17 cellular contexts compared by ENCODE assay signal in the genomic region with DNA sequence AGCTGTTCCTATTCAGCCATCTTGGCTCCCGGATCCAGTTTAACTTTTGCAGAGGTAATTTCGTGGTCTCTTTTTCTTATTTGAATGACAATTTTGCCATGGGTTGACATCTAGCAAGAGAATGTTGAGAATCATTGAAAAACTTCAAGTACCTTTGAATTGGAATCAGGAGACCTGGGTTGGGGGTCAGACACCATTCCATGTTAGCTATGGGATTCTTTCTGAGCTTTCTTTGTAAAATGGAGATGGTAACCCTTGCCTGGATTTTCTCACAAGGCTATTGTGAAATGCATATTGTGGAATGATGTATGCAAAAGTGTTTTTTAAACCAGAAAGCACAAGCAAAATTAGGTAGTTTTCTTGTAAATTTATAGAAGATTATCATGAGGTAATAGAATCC.
"Had no signal": no experiment of that assay in that cellular context is flagged by ENCODE, and none has a peak within 500 bp of the region (broad histone marks: within the 10 kb centered on the region; RNA-seq: fewer than 3 reads in every experiment).

No MANE protein-coding gene starts in this region.

- H3K9me3 ChIP-seq: mucosa of descending colon, psoas muscle, right lobe of liver had no signal

- H3K27ac ChIP-seq: foreskin keratinocyte, psoas muscle, right lobe of liver, upper lobe of left lung had no signal

- H3K4me1 ChIP-seq: foreskin keratinocyte, psoas muscle, right lobe of liver, upper lobe of left lung had no signal

- H3K36me3 Mint-ChIP-seq: naive thymus-derived CD4-positive, alpha-beta T cell had no signal

- ATAC-seq: activated T-helper 17 cell treated with anti-CD3 and anti-CD28 coated beads, Interleukin-2, amount 50 U/mL, for 72 hours; foreskin keratinocyte; left lobe of liver; mucosa of descending colon; naive thymus-derived CD4-positive, alpha-beta T cell; psoas muscle; right lobe of liver; stimulated activated naive CD8-positive, alpha-beta T cell treated with anti-CD3 and anti-CD28 coated beads, Interleukin-15, amount 100 ng/mL, for 72 hours had no signal

- H3K27me3 ChIP-seq: foreskin keratinocyte, right lobe of liver, upper lobe of left lung had no signal

- DNase-seq: activated CD4-positive, CD25-positive, alpha-beta regulatory T cell treated with anti-CD3 and anti-CD28 coated beads, Interleukin-2, amount 50 U/mL, for 72 hours; activated naive CD4-positive, alpha-beta T cell treated with Interleukin-2 at 50 U/mL for 16 hours; activated T-cell treated with anti-CD3 and anti-CD28 coated beads for 4 hours; aorta; cerebellar nuclear complex; effector CD8-positive, alpha-beta T cell; foreskin keratinocyte; islet precursor cell; naive thymus-derived CD4-positive, alpha-beta T cell; psoas muscle; right lobe of liver; stimulated activated naive CD8-positive, alpha-beta T cell treated with anti-CD3 and anti-CD28 coated beads, Interleukin-15, amount 100 ng/mL, for 72 hours; T-helper 9 cell had no signal

- H3K4me1 Mint-ChIP-seq: activated T-helper 17 cell treated with anti-CD3 and anti-CD28 coated beads, Interleukin-2, amount 50 U/mL, for 72 hours; naive thymus-derived CD4-positive, alpha-beta T cell; stimulated activated naive CD8-positive, alpha-beta T cell treated with anti-CD3 and anti-CD28 coated beads, Interleukin-15, amount 100 ng/mL, for 72 hours had no signal

- H3K27ac Mint-ChIP-seq: activated T-helper 17 cell treated with anti-CD3 and anti-CD28 coated beads, Interleukin-2, amount 50 U/mL, for 72 hours; naive thymus-derived CD4-positive, alpha-beta T cell; stimulated activated naive CD8-positive, alpha-beta T cell treated with anti-CD3 and anti-CD28 coated beads, Interleukin-15, amount 100 ng/mL, for 72 hours had no signal

- H3K4me3 ChIP-seq: mucosa of descending colon, psoas muscle, right lobe of liver, upper lobe of left lung had no signal

- H3K4me3 Mint-ChIP-seq: activated T-helper 17 cell treated with anti-CD3 and anti-CD28 coated beads, Interleukin-2, amount 50 U/mL, for 72 hours; naive thymus-derived CD4-positive, alpha-beta T cell; stimulated activated naive CD8-positive, alpha-beta T cell treated with anti-CD3 and anti-CD28 coated beads, Interleukin-15, amount 100 ng/mL, for 72 hours had no signal

- H3K9me3 Mint-ChIP-seq: activated T-helper 17 cell treated with anti-CD3 and anti-CD28 coated beads, Interleukin-2, amount 50 U/mL, for 72 hours had no signal
